ENCODE assay signal across 1 cellular context in genomic region chr3:183122257-183122932, GRCh38.
TF ChIP-seq lines count a peak whose summit lies in the region.

No MANE protein-coding gene starts in this region.

TF ChIP-seq in H1, 55 proteins besides CTCF, POLR2A, EP300 and RAD21 (continued from another document):
- no peak for TF ChIP-seq GABPA (IDR thresholded peaks at IDR 0.05; ENCODE audit: borderline replicate concordance, insufficient read depth, low read length)
- no peak for TF ChIP-seq ATF3 (IDR thresholded peaks at IDR 0.05; ENCODE audit: insufficient read depth, low read depth, low read length)
- TF ChIP-seq EZH2 (IDR thresholded peaks at IDR 0.05; ENCODE audit: low read depth, low read length, severe bottlenecking), result no peak
- no peak for TF ChIP-seq KDM5A (IDR thresholded peaks at IDR 0.05; ENCODE audit: low read length)
- no peak for TF ChIP-seq CREB1 (IDR thresholded peaks at IDR 0.05)
- TF ChIP-seq RFX5 (IDR thresholded peaks at IDR 0.05; ENCODE audit: borderline replicate concordance, low read depth, low read length), result no peak
- TF ChIP-seq TAF7 (optimal IDR thresholded peaks at IDR 0.05; ENCODE audit: borderline replicate concordance, low read depth, low read length), result no peak
- no peak for TF ChIP-seq BRCA1 (IDR thresholded peaks at IDR 0.05; ENCODE audit: low read depth, low read length)
